Comparison of ENCODE assay signal across 1 cellular context in the genomic region with DNA sequence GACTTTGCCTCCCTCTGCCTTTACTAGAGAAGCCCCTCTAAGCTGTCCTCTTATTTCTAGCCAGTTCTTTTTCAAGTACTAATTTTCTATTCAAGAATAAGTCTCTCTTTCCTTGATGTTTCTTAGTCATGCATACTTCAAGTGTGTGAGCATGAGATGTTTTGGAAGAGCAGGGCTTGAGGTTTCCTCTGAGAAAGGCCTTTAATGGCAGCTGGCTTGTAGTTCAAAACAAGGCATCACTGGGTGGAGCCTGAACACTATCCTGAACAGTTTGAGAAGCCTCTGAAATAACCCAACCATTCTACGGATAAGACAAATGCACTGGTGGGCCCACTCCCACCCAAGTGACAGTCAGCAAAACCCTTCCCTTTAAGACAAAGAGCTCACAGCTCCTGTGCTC.
TF ChIP-seq lines count a peak whose summit lies in the region.

No MANE protein-coding gene starts in this region.

TF ChIP-seq in IMR-90, 13 proteins besides CTCF, POLR2A, EP300 and RAD21:
- TF ChIP-seq SMC3 (IDR thresholded peaks at IDR 0.05; ENCODE audit: low read depth, low read length) (no peak), CEBPB (IDR thresholded peaks at IDR 0.05; ENCODE audit: low read depth, low read length) (no peak), NFE2L2 (IDR thresholded peaks at IDR 0.05; ENCODE audit: low read depth, low read length) (no peak), BHLHE40 (IDR thresholded peaks at IDR 0.05; ENCODE audit: low read depth, low read length) (no peak), CHD1 (IDR thresholded peaks at IDR 0.05; ENCODE audit: low read depth, low read length) (no peak), MAZ (IDR thresholded peaks at IDR 0.05; ENCODE audit: borderline replicate concordance, low read depth, low read length) (no peak), FOS (IDR thresholded peaks at IDR 0.05; ENCODE audit: low read depth, low read length) (no peak), MAFK (IDR thresholded peaks at IDR 0.05; ENCODE audit: low read depth, low read length) (no peak), MXI1 (IDR thresholded peaks at IDR 0.05; ENCODE audit: borderline replicate concordance, low read depth, low read length) (no peak), RCOR1 (IDR thresholded peaks at IDR 0.05; ENCODE audit: insufficient replicate concordance, low read length) (no peak), RFX5 (IDR thresholded peaks at IDR 0.05; ENCODE audit: low read depth, low read length) (no peak)
- TF ChIP-seq, protein P1, sequence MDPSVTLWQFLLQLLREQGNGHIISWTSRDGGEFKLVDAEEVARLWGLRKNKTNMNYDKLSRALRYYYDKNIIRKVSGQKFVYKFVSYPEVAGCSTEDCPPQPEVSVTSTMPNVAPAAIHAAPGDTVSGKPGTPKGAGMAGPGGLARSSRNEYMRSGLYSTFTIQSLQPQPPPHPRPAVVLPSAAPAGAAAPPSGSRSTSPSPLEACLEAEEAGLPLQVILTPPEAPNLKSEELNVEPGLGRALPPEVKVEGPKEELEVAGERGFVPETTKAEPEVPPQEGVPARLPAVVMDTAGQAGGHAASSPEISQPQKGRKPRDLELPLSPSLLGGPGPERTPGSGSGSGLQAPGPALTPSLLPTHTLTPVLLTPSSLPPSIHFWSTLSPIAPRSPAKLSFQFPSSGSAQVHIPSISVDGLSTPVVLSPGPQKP (IDR thresholded peaks at IDR 0.05; ENCODE audit: borderline replicate concordance, low read depth, low read length): no peak
- TF ChIP-seq, protein P2, sequence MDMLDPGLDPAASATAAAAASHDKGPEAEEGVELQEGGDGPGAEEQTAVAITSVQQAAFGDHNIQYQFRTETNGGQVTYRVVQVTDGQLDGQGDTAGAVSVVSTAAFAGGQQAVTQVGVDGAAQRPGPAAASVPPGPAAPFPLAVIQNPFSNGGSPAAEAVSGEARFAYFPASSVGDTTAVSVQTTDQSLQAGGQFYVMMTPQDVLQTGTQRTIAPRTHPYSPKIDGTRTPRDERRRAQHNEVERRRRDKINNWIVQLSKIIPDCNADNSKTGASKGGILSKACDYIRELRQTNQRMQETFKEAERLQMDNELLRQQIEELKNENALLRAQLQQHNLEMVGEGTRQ (IDR thresholded peaks at IDR 0.05; ENCODE audit: low read depth, low read length): no peak
